In genomic region chr9:129222691-129223218, GRCh38 we compare ENCODE assay signal across 19 cellular contexts.
"Had no signal": no experiment of that assay in that cellular context is flagged by ENCODE, and none has a peak within 500 bp of the region (broad histone marks: within the 10 kb centered on the region; RNA-seq: fewer than 3 reads in every experiment).

No MANE protein-coding gene starts in this region.

- H3K9me3 ChIP-seq: adrenal gland, body of pancreas, esophagus squamous epithelium, prostate gland, right lobe of liver, thoracic aorta had no signal

- H3K4me1 ChIP-seq: body of pancreas, prostate gland, right lobe of liver had no signal

- H3K36me3 ChIP-seq: adrenal gland, esophagus squamous epithelium, prostate gland, right lobe of liver, thoracic aorta had no signal

- ATAC-seq: left cardiac atrium, T-helper 17 cell had no signal

- H3K27ac ChIP-seq: body of pancreas, esophagus squamous epithelium, prostate gland, right lobe of liver, thoracic aorta had no signal

- H3K27ac Mint-ChIP-seq: activated CD4-positive, alpha-beta T cell treated with anti-CD3 and anti-CD28 coated beads, Interleukin-2, amount 10 ng/mL, durations not matched to agents 24 days and 14 days; activated naive CD4-positive, alpha-beta T cell treated with anti-CD3 and anti-CD28 coated beads for 36 hours; activated T-helper 2 cell treated with anti-CD3 and anti-CD28 coated beads, Interferon-gamma antibody, Interleukin-2, Interleukin-4, amounts not matched to agents 10 μg/mL and 5 μg/mL and 100 μg/mL, durations not matched to agents 14 hours and 24 hours and 36 hours; T-helper 17 cell had no signal

- DNase-seq: activated CD4-positive, alpha-beta T cell treated with anti-CD3 and anti-CD28 coated beads, Interleukin-2, amount 10 ng/mL, durations not matched to agents 24 days and 14 days; activated CD8-positive, alpha-beta memory T cell treated with anti-CD3 and anti-CD28 coated beads for 24 hours; activated naive CD4-positive, alpha-beta T cell treated with anti-CD3 and anti-CD28 coated beads for 36 hours; activated T-cell treated with anti-CD3 and anti-CD28 coated beads for 4 hours; body of pancreas; central memory CD4-positive, alpha-beta T cell; cortex of kidney; effector CD4-positive, alpha-beta T cell; esophagus squamous epithelium; left cardiac atrium; naive B cell; right lobe of liver; T-helper 17 cell had no signal

- H3K36me3 Mint-ChIP-seq: naive B cell had no signal

- H3K9me3 Mint-ChIP-seq: activated CD4-positive, alpha-beta T cell treated with anti-CD3 and anti-CD28 coated beads, Interleukin-2, amount 10 ng/mL, durations not matched to agents 24 days and 14 days; activated naive CD4-positive, alpha-beta T cell treated with anti-CD3 and anti-CD28 coated beads for 36 hours; activated T-helper 2 cell treated with anti-CD3 and anti-CD28 coated beads, Interferon-gamma antibody, Interleukin-2, Interleukin-4, amounts not matched to agents 10 μg/mL and 5 μg/mL and 100 μg/mL, durations not matched to agents 14 hours and 24 hours and 36 hours; naive B cell had no signal

- H3K4me3 ChIP-seq: adrenal gland, body of pancreas, esophagus squamous epithelium, lung, prostate gland, right lobe of liver, smooth muscle cell, thoracic aorta had no signal

- H3K27me3 ChIP-seq: adrenal gland, body of pancreas, esophagus squamous epithelium, right lobe of liver had no signal

- H3K4me3 Mint-ChIP-seq: activated CD4-positive, alpha-beta T cell treated with anti-CD3 and anti-CD28 coated beads, Interleukin-2, amount 10 ng/mL, durations not matched to agents 24 days and 14 days; activated naive CD4-positive, alpha-beta T cell treated with anti-CD3 and anti-CD28 coated beads for 36 hours; naive B cell; T-helper 17 cell had no signal

- H3K27me3 Mint-ChIP-seq: activated CD4-positive, alpha-beta T cell treated with anti-CD3 and anti-CD28 coated beads, Interleukin-2, amount 10 ng/mL, durations not matched to agents 24 days and 14 days; T-helper 17 cell had no signal
